ENCODE assay signal across 9 cellular contexts in genomic region chr9:123318192-123318591, GRCh38. TPM values are rescaled to one million over a fixed set of nuclear protein-coding genes. Genes with fewer than 3 reads are reported as not detected.
DNase-seq lines count a peak whose midpoint lies in the region; ATAC-seq lines count a peak whose summit lies in the region.
"Had no signal": no experiment of that assay in that cellular context is flagged by ENCODE, and none has a peak within 500 bp of the region (broad histone marks: within the 10 kb centered on the region; RNA-seq: fewer than 3 reads in every experiment).

No MANE protein-coding gene starts in this region.

- no peaks in the 10 kb centered on the region for H3K27me3 Mint-ChIP-seq in activated T-helper 17 cell treated with anti-CD3 and anti-CD28 coated beads, Interleukin-2, amount 50 U/mL, for 72 hours

- intact Hi-C loops in Right ventricle myocardium inferior (cut with DNase I): no loop called here
- intact Hi-C loops in left ventricle myocardium superior (cut with micrococcal nuclease): no loop called here

- peak overlapping the region; percentile 26 for H3K4me3 Mint-ChIP-seq in activated T-helper 17 cell treated with anti-CD3 and anti-CD28 coated beads, Interleukin-2, amount 50 U/mL, for 72 hours
- H3K4me3 Mint-ChIP-seq: neural crest cell had no signal

- peaks cover 3% of the 10 kb centered on the region for H3K9me3 Mint-ChIP-seq in activated T-helper 17 cell treated with anti-CD3 and anti-CD28 coated beads, Interleukin-2, amount 50 U/mL, for 72 hours
- H3K9me3 Mint-ChIP-seq: neural crest cell had no signal

- H3K36me3 Mint-ChIP-seq in activated T-helper 17 cell treated with anti-CD3 and anti-CD28 coated beads, Interleukin-2, amount 50 U/mL, for 72 hours (ENCODE audit: low read depth): no peaks in the 10 kb centered on the region

- no peak for ATAC-seq in Right ventricle myocardium inferior
- no peak for ATAC-seq in left ventricle myocardium superior
- peak; percentile 72 for ATAC-seq in HG02870 (IDR thresholded peaks at IDR 0.05; ENCODE audit: unreplicated experiment)
- peak; percentile 41 for ATAC-seq in activated T-helper 17 cell treated with anti-CD3 and anti-CD28 coated beads, Interleukin-2, amount 50 U/mL, for 72 hours (replicated peaks)

- peak overlapping the region; percentile 37 for H3K27ac Mint-ChIP-seq in activated T-helper 17 cell treated with anti-CD3 and anti-CD28 coated beads, Interleukin-2, amount 50 U/mL, for 72 hours

- peaks cover 29% of the 10 kb centered on the region for H3K4me1 Mint-ChIP-seq in activated T-helper 17 cell treated with anti-CD3 and anti-CD28 coated beads, Interleukin-2, amount 50 U/mL, for 72 hours

- DNase-seq in Right ventricle myocardium inferior (ENCODE audit: missing footprints) (peak; percentile 51), left ventricle myocardium superior (no peak), SKM-1 (lab: John Stamatoyannopoulos, UW; ENCODE audit: unreplicated experiment) (no peak), NCI-H82 (lab: John Stamatoyannopoulos, UW) (no peak)
- DNase-seq in activated effector memory CD4-positive, alpha-beta T cell treated with anti-CD3 and anti-CD28 coated beads, Interleukin-2, amount 50 U/mL, for 16 hours: no peak
- no peak for DNase-seq in activated effector memory CD4-positive, alpha-beta T cell treated with Interleukin-2 at 50 U/mL for 16 hours

RNA-seq across cellular contexts. Expression of gene CRB2, which starts 37.8 kb away (rescaled TPM):
- total RNA-seq in Right ventricle myocardium inferior: 0.08 TPM
- total RNA-seq in left ventricle myocardium superior: 0.79 TPM
- under 1 TPM; 0.06 to 0.45 TPM for total RNA-seq in activated T-helper 17 cell treated with anti-CD3 and anti-CD28 coated beads, Interleukin-2, amount 50 U/mL, for 72 hours

RNA-seq across cellular contexts. Expression of gene STRBP, which starts 49.8 kb away (rescaled TPM):
- total RNA-seq in Right ventricle myocardium inferior (21.6 TPM), left ventricle myocardium superior (21.3 TPM)
- 10 to 100 TPM; 30.1 to 42.5 TPM for total RNA-seq in activated T-helper 17 cell treated with anti-CD3 and anti-CD28 coated beads, Interleukin-2, amount 50 U/mL, for 72 hours

Comparison
In these comparisons a context has a peak if more than half of its experiments do, and no peak if none do; other contexts are left out.
1. ATAC-seq: peak in HG02870 (single experiment) and activated T-helper 17 cell treated with anti-CD3 and anti-CD28 coated beads, Interleukin-2, amount 50 U/mL, for 72 hours (single experiment); none in Right ventricle myocardium inferior (single experiment) and left ventricle myocardium superior (single experiment).